Comparison of ENCODE assay signal across 1 cellular context in genomic region chr16:11272921-11273720, GRCh38.
A peak's percentile ranks its signal among the peaks of the same experiment; 100 is the strongest.
TF ChIP-seq lines count a peak whose summit lies in the region.

Gene PRM3 (minus strand): TSS chr16:11273629. CDS start chr16:11273595, 34 bp downstream.

TF ChIP-seq in K562, 482 proteins besides CTCF, POLR2A, EP300 and RAD21:
- TF ChIP-seq E2F6 (IDR thresholded peaks at IDR 0.05; ENCODE audit: borderline replicate concordance in 1 of 2, extremely low read depth in 1 of 2, insufficient read depth in 1 of 2, insufficient read length in 1 of 2, low read depth in 1 of 2, low read length in 1 of 2, poor library complexity in 1 of 2, severe bottlenecking in 1 of 2): no peak
- TF ChIP-seq ZBTB43 (CRISPR knock-in tag; IDR thresholded peaks at IDR 0.05): no peak
- no peak for TF ChIP-seq ZNF224 (CRISPR knock-in tag; IDR thresholded peaks at IDR 0.05)
- no peak for TF ChIP-seq ZNF41 (CRISPR knock-in tag; conservative IDR thresholded peaks at IDR 0.05)
- no peak for TF ChIP-seq TCF3 (CRISPR knock-in tag; IDR thresholded peaks at IDR 0.05)
- no peak for TF ChIP-seq CSDE1 (IDR thresholded peaks at IDR 0.05)
- TF ChIP-seq NFIC (IDR thresholded peaks at IDR 0.05): peak; percentile 43; the same call in 1 of the 2 replicates
